1 cellular context compared by ENCODE assay signal in the genomic region with DNA sequence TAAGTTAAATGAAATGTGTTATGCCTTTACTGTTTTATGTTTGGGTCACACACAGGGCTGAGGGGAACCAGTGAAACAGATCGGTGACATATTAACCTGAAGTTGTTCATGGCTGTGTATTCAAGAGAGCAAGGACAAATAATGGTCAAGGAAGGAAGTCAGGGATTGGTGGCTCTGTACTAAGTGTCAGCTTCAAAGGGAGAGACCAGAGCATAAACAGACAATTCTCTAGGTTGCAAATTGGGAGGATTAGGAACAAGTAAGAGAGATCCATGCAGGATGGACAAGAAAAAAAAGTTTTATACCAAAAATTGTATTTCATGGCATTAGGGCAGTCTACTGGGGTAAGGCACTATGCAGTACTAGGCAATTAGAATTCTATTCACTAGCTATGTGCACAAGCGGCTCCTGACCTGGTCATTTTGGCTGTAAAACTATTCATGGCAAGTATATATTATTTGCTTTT.
A peak's percentile ranks its signal among the peaks of the same experiment; 100 is the strongest.
TF ChIP-seq lines count a peak whose summit lies in the region.

No MANE protein-coding gene starts in this region.

TF ChIP-seq in HepG2, 621 proteins besides CTCF, POLR2A, EP300 and RAD21 (continued from another document and continues in another):
- TF ChIP-seq, protein P1, sequence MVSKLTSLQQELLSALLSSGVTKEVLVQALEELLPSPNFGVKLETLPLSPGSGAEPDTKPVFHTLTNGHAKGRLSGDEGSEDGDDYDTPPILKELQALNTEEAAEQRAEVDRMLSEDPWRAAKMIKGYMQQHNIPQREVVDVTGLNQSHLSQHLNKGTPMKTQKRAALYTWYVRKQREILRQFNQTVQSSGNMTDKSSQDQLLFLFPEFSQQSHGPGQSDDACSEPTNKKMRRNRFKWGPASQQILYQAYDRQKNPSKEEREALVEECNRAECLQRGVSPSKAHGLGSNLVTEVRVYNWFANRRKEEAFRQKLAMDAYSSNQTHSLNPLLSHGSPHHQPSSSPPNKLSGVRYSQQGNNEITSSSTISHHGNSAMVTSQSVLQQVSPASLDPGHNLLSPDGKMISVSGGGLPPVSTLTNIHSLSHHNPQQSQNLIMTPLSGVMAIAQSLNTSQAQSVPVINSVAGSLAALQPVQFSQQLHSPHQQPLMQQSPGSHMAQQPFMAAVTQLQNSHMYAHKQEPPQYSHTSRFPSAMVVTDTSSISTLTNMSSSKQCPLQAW (CRISPR knock-in tag; IDR thresholded peaks at IDR 0.05) = peak; percentile 95
- TF ChIP-seq, protein P2, sequence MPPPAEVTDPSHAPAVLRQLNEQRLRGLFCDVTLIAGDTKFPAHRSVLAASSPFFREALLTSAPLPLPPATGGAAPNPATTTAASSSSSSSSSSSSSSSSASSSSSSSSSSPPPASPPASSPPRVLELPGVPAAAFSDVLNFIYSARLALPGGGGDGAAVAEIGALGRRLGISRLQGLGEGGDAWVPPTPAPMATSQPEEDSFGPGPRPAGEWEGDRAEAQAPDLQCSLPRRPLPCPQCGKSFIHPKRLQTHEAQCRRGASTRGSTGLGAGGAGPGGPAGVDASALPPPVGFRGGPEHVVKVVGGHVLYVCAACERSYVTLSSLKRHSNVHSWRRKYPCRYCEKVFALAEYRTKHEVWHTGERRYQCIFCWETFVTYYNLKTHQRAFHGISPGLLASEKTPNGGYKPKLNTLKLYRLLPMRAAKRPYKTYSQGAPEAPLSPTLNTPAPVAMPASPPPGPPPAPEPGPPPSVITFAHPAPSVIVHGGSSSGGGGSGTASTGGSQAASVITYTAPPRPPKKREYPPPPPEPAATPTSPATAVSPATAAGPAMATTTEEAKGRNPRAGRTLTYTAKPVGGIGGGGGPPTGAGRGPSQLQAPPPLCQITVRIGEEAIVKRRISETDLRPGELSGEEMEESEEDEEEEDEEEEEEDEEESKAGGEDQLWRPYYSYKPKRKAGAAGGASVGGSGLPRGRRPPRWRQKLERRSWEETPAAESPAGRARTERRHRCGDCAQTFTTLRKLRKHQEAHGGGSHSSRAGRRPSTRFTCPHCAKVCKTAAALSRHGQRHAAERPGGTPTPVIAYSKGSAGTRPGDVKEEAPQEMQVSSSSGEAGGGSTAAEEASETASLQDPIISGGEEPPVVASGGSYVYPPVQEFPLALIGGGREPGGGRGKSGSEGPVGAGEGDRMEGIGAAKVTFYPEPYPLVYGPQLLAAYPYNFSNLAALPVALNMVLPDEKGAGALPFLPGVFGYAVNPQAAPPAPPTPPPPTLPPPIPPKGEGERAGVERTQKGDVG (CRISPR knock-in tag; IDR thresholded peaks at IDR 0.05; ENCODE audit: borderline replicate concordance) = no peak
- TF ChIP-seq PPARG (CRISPR knock-in tag; conservative IDR thresholded peaks at IDR 0.05) (0 out of 2 replicates have a peak, but pooled peaks have one; percentile 4), ZMYM4 (CRISPR knock-in tag; IDR thresholded peaks at IDR 0.05) (peak; percentile 96), ZNF326 (CRISPR knock-in tag; IDR thresholded peaks at IDR 0.05; ENCODE audit: borderline replicate concordance) (no peak), FLYWCH1 (CRISPR knock-in tag; IDR thresholded peaks at IDR 0.05) (no peak), ZNF276 (CRISPR knock-in tag; IDR thresholded peaks at IDR 0.05; ENCODE audit: low read depth) (no peak), MIXL1 (CRISPR knock-in tag; IDR thresholded peaks at IDR 0.05) (peak; percentile 78), SPEN (CRISPR knock-in tag; IDR thresholded peaks at IDR 0.05; ENCODE audit: low read depth) (no peak), FOXP1 (IDR thresholded peaks at IDR 0.05) (no peak), FOXP1 (CRISPR knock-in tag; IDR thresholded peaks at IDR 0.05) (peak; percentile 78), SMYD3 (CRISPR knock-in tag; IDR thresholded peaks at IDR 0.05) (no peak), ZNF788 (CRISPR knock-in tag; IDR thresholded peaks at IDR 0.05; ENCODE audit: borderline replicate concordance) (no peak), NCOR1 (IDR thresholded peaks at IDR 0.05; ENCODE audit: borderline replicate concordance, low read length) (0 out of 2 replicates have a peak, but pooled peaks have one; percentile 41), MLX (CRISPR knock-in tag; IDR thresholded peaks at IDR 0.05) (0 out of 2 replicates have a peak, but pooled peaks have one; percentile 19), DPF2 (CRISPR knock-in tag; IDR thresholded peaks at IDR 0.05; ENCODE audit: borderline replicate concordance, low read depth) (peak; percentile 40; the same call in 1 of the 2 replicates), HCFC1 (IDR thresholded peaks at IDR 0.05; ENCODE audit: low read depth, low read length) (no peak), THYN1 (CRISPR knock-in tag; IDR thresholded peaks at IDR 0.05; ENCODE audit: borderline replicate concordance, low read depth) (no peak), ATF5 (CRISPR knock-in tag; IDR thresholded peaks at IDR 0.05; ENCODE audit: low read depth) (no peak), FOXA1 (IDR thresholded peaks at IDR 0.05) (no peak), FOXA1 (CRISPR knock-in tag; IDR thresholded peaks at IDR 0.05) (peak; percentile 86), ZNF777 (CRISPR knock-in tag; IDR thresholded peaks at IDR 0.05) (no peak), RBFOX2 (IDR thresholded peaks at IDR 0.05; ENCODE audit: low read depth, low read length) (peak; percentile 53; the same call in 1 of the 2 replicates), ZNF264 (CRISPR knock-in tag; IDR thresholded peaks at IDR 0.05) (0 out of 2 replicates have a peak, but pooled peaks have one; percentile 12), CREB1 (IDR thresholded peaks at IDR 0.05) (no peak), CREB1 (CRISPR knock-in tag; IDR thresholded peaks at IDR 0.05) (no peak), TCF7 (IDR thresholded peaks at IDR 0.05; ENCODE audit: low read depth) (peak; percentile 89), ZNF816 (CRISPR knock-in tag; IDR thresholded peaks at IDR 0.05; ENCODE audit: borderline replicate concordance) (no peak), ZNF75D (CRISPR knock-in tag; IDR thresholded peaks at IDR 0.05; ENCODE audit: borderline replicate concordance) (no peak), ZNF234 (CRISPR knock-in tag; conservative IDR thresholded peaks at IDR 0.05) (no peak), GATA4 (IDR thresholded peaks at IDR 0.05; ENCODE audit: borderline replicate concordance, low read depth) (no peak), ZNF839 (CRISPR knock-in tag; IDR thresholded peaks at IDR 0.05; ENCODE audit: borderline replicate concordance) (no peak), BORCS8-MEF2B (CRISPR knock-in tag; IDR thresholded peaks at IDR 0.05) (no peak), ZNF644 (CRISPR knock-in tag; IDR thresholded peaks at IDR 0.05; ENCODE audit: low read depth) (peak; percentile 78), ZBTB25 (CRISPR knock-in tag; IDR thresholded peaks at IDR 0.05) (no peak), POGZ (CRISPR knock-in tag; IDR thresholded peaks at IDR 0.05) (peak; percentile 96), ZNF747 (CRISPR knock-in tag; IDR thresholded peaks at IDR 0.05; ENCODE audit: borderline replicate concordance) (peak; percentile 26; the same call in 1 of the 2 replicates), PRMT3 (CRISPR knock-in tag; IDR thresholded peaks at IDR 0.05; ENCODE audit: borderline replicate concordance, low read depth) (no peak), IRF2 (CRISPR knock-in tag; IDR thresholded peaks at IDR 0.05) (peak; percentile 52; the same call in 1 of the 2 replicates), ZFP90 (CRISPR knock-in tag; IDR thresholded peaks at IDR 0.05; ENCODE audit: borderline replicate concordance) (no peak), RXRA (CRISPR knock-in tag; IDR thresholded peaks at IDR 0.05) (no peak)
- TF ChIP-seq, protein P3, sequence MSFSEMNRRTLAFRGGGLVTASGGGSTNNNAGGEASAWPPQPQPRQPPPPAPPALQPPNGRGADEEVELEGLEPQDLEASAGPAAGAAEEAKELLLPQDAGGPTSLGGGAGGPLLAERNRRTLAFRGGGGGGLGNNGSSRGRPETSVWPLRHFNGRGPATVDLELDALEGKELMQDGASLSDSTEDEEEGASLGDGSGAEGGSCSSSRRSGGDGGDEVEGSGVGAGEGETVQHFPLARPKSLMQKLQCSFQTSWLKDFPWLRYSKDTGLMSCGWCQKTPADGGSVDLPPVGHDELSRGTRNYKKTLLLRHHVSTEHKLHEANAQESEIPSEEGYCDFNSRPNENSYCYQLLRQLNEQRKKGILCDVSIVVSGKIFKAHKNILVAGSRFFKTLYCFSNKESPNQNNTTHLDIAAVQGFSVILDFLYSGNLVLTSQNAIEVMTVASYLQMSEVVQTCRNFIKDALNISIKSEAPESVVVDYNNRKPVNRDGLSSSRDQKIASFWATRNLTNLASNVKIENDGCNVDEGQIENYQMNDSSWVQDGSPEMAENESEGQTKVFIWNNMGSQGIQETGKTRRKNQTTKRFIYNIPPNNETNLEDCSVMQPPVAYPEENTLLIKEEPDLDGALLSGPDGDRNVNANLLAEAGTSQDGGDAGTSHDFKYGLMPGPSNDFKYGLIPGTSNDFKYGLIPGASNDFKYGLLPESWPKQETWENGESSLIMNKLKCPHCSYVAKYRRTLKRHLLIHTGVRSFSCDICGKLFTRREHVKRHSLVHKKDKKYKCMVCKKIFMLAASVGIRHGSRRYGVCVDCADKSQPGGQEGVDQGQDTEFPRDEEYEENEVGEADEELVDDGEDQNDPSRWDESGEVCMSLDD (CRISPR knock-in tag; IDR thresholded peaks at IDR 0.05; ENCODE audit: borderline replicate concordance) = no peak
- TF ChIP-seq, protein P4, sequence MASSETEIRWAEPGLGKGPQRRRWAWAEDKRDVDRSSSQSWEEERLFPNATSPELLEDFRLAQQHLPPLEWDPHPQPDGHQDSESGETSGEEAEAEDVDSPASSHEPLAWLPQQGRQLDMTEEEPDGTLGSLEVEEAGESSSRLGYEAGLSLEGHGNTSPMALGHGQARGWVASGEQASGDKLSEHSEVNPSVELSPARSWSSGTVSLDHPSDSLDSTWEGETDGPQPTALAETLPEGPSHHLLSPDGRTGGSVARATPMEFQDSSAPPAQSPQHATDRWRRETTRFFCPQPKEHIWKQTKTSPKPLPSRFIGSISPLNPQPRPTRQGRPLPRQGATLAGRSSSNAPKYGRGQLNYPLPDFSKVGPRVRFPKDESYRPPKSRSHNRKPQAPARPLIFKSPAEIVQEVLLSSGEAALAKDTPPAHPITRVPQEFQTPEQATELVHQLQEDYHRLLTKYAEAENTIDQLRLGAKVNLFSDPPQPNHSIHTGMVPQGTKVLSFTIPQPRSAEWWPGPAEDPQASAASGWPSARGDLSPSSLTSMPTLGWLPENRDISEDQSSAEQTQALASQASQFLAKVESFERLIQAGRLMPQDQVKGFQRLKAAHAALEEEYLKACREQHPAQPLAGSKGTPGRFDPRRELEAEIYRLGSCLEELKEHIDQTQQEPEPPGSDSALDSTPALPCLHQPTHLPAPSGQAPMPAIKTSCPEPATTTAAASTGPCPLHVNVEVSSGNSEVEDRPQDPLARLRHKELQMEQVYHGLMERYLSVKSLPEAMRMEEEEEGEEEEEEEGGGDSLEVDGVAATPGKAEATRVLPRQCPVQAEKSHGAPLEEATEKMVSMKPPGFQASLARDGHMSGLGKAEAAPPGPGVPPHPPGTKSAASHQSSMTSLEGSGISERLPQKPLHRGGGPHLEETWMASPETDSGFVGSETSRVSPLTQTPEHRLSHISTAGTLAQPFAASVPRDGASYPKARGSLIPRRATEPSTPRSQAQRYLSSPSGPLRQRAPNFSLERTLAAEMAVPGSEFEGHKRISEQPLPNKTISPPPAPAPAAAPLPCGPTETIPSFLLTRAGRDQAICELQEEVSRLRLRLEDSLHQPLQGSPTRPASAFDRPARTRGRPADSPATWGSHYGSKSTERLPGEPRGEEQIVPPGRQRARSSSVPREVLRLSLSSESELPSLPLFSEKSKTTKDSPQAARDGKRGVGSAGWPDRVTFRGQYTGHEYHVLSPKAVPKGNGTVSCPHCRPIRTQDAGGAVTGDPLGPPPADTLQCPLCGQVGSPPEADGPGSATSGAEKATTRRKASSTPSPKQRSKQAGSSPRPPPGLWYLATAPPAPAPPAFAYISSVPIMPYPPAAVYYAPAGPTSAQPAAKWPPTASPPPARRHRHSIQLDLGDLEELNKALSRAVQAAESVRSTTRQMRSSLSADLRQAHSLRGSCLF (CRISPR knock-in tag; IDR thresholded peaks at IDR 0.05; ENCODE audit: borderline replicate concordance) = no peak
- TF ChIP-seq, protein P5, sequence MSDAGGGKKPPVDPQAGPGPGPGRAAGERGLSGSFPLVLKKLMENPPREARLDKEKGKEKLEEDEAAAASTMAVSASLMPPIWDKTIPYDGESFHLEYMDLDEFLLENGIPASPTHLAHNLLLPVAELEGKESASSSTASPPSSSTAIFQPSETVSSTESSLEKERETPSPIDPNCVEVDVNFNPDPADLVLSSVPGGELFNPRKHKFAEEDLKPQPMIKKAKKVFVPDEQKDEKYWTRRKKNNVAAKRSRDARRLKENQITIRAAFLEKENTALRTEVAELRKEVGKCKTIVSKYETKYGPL (CRISPR knock-in tag; IDR thresholded peaks at IDR 0.05) = no peak
